ENCODE assay signal across 24 cellular contexts in the genomic region with DNA sequence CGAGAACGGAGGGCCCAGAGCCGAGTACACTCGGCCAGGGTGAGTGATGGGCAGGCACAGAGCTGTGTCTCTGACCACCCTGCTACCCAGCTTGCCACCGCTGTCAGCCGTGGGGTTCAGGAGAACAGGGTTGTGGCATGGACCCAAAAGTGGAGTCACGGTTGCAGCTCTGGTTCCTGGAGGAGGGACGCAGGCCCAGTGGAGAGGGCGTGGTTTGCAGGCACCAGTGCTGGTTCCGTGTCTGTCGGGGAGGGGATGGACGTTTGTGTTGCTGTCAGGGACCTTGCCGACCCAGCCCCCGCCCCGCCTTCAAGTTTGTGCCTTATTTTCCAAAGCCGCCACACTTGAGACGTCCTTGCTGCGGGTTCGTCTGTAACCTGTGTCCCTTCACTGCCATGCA. TPM values are rescaled to one million over a fixed set of nuclear protein-coding genes. Genes with fewer than 3 reads are reported as not detected.
A peak's percentile ranks its signal among the peaks of the same experiment; 100 is the strongest.
DNase-seq lines count a peak whose midpoint lies in the region; ATAC-seq and TF ChIP-seq lines count a peak whose summit lies in the region.
"Had no signal": no experiment of that assay in that cellular context is flagged by ENCODE, and none has a peak within 500 bp of the region (broad histone marks: within the 10 kb centered on the region; RNA-seq: fewer than 3 reads in every experiment).

No MANE protein-coding gene starts in this region.

- peak overlapping the region; percentile 20 to 81 (median 62); a peak in 19 of 22 replicates for H3K4me2 ChIP-seq in BLaER1 treated with 17β-estradiol and CSF1 and Interleukin-3, amounts not matched to agents 10 nM and 100 nM
- no peak overlapping the region for H3K4me2 ChIP-seq in neuronal stem cell (ENCODE audit: insufficient read depth, low read length, poor library complexity, severe bottlenecking)

- peaks cover 72 to 96% (median 81%) of the 10 kb centered on the region in 10 experiments for H3K4me1 ChIP-seq in BLaER1 treated with 17β-estradiol and CSF1 and Interleukin-3, amounts not matched to agents 10 nM and 100 nM
- peaks cover 87% of the 10 kb centered on the region for H3K4me1 ChIP-seq in CD8-positive, alpha-beta T cell (ENCODE audit: insufficient read depth, low read length)
- peaks cover 6 to 9% of the 10 kb centered on the region in 2 donors for H3K4me1 ChIP-seq in neuronal stem cell (ENCODE audit: control insufficient read depth in 2 of 2, insufficient read depth in 1 of 2, low read depth in 1 of 2, low read length in 2 of 2)

- H3K36me3 ChIP-seq in BLaER1 treated with 17β-estradiol and CSF1 and Interleukin-3, amounts not matched to agents 10 nM and 100 nM, result peaks cover 21 to 60% (median 43%) of the 10 kb centered on the region in 11 experiments; a peak in 21 of 22 replicates
- H3K36me3 ChIP-seq in CD8-positive, alpha-beta T cell (ENCODE audit: insufficient read depth, low read length), result no peaks in the 10 kb centered on the region
- H3K36me3 ChIP-seq in neuronal stem cell (replicated peaks in 1 of 2; ENCODE audit: control insufficient read depth in 2 of 2, insufficient read depth in 2 of 2, low read length in 2 of 2), result peaks cover 4 to 50% of the 10 kb centered on the region in 2 donors

- H2AK5ac ChIP-seq in neuronal stem cell (ENCODE audit: low read depth, low read length), result peak overlapping the region; percentile 5

- peaks cover 25% of the 10 kb centered on the region for H3K36me3 Mint-ChIP-seq in CD8-positive, alpha-beta T cell
- H3K36me3 Mint-ChIP-seq in activated naive CD8-positive, alpha-beta T cell treated with anti-CD3 and anti-CD28 coated beads, Interleukin-2, amount 50 U/mL, for 24 hours (ENCODE audit: low read depth), result peaks cover 17% of the 10 kb centered on the region
- H3K36me3 Mint-ChIP-seq in activated T-helper 1 cell treated with anti-CD3 and anti-CD28 coated beads, Interleukin-12 subunit alpha, Interleukin-12 subunit beta, Interleukin-2, Interleukin-4 antibody, amounts not matched to agents 30 ng/mL and 10 ng/mL and 1 ng/mL, durations not matched to agents 14 hours and 24 hours and 36 hours (ENCODE audit: low read depth), result peaks cover 17% of the 10 kb centered on the region

- H3K27ac ChIP-seq in BLaER1 treated with 17β-estradiol and CSF1 and Interleukin-3, amounts not matched to agents 10 nM and 100 nM, result peak overlapping the region in 4 of 11 experiments; percentile 4 to 88 (median 36); a peak in 1 of 22 replicates
- peak overlapping the region; percentile 29 for H3K27ac ChIP-seq in CD8-positive, alpha-beta T cell (ENCODE audit: low read depth, low read length)
- no peak overlapping the region for H3K27ac ChIP-seq in neuronal stem cell (replicated peaks; ENCODE audit: low read length)
- H3K27ac ChIP-seq: lower lobe of right lung, psoas muscle, VCaP had no signal

- peak overlapping the region; percentile 63 for H3K14ac ChIP-seq in neuronal stem cell (ENCODE audit: low read length)

- CTCF ChIA-PET in CD8-positive, alpha-beta T cell (lab: Charles Lee), result interaction anchor here (1.0 kb wide), 1 partner anchor 28 kb away, joined by 3 read pairs; no protein-coding TSS in a partner anchor

- no peak overlapping the region for H2BK12ac ChIP-seq in neuronal stem cell (ENCODE audit: low read length)

- POLR2A ChIA-PET in CD8-positive, alpha-beta T cell (lab: Charles Lee), result interaction anchor here (1.0 to 1.3 kb wide), 2 partner anchors 14 to 89 kb away, joined by 3 read pairs; no protein-coding TSS in a partner anchor

- H2AFZ ChIP-seq in neuronal stem cell (ENCODE audit: low read length), result no peak overlapping the region

- no peak overlapping the region for H2BK5ac ChIP-seq in neuronal stem cell (ENCODE audit: low read length)

- no peaks in the 10 kb centered on the region for H3K9me3 Mint-ChIP-seq in CD8-positive, alpha-beta T cell
- H3K9me3 Mint-ChIP-seq in activated naive CD8-positive, alpha-beta T cell treated with anti-CD3 and anti-CD28 coated beads, Interleukin-2, amount 50 U/mL, for 24 hours, result no peaks in the 10 kb centered on the region
- H3K9me3 Mint-ChIP-seq in activated T-helper 1 cell treated with anti-CD3 and anti-CD28 coated beads, Interleukin-12 subunit alpha, Interleukin-12 subunit beta, Interleukin-2, Interleukin-4 antibody, amounts not matched to agents 30 ng/mL and 10 ng/mL and 1 ng/mL, durations not matched to agents 14 hours and 24 hours and 36 hours, result no peaks in the 10 kb centered on the region
- H3K9me3 Mint-ChIP-seq: activated naive CD4-positive, alpha-beta T cell treated with anti-CD3 and anti-CD28 coated beads, Interleukin-2, amount 50 U/mL, for 24 hours; effector memory CD8-positive, alpha-beta T cell had no signal

- H3K4me3 Mint-ChIP-seq in CD8-positive, alpha-beta T cell, result peak overlapping the region; percentile 67
- H3K4me3 Mint-ChIP-seq in activated naive CD8-positive, alpha-beta T cell treated with anti-CD3 and anti-CD28 coated beads, Interleukin-2, amount 50 U/mL, for 24 hours, result peak overlapping the region; percentile 21
- no peak overlapping the region for H3K4me3 Mint-ChIP-seq in activated T-helper 1 cell treated with anti-CD3 and anti-CD28 coated beads, Interleukin-12 subunit alpha, Interleukin-12 subunit beta, Interleukin-2, Interleukin-4 antibody, amounts not matched to agents 30 ng/mL and 10 ng/mL and 1 ng/mL, durations not matched to agents 14 hours and 24 hours and 36 hours
- H3K4me3 Mint-ChIP-seq: CD14-positive monocyte; effector memory CD8-positive, alpha-beta T cell had no signal

- no peak overlapping the region for H2BK120ac ChIP-seq in neuronal stem cell (ENCODE audit: low read depth, low read length)

- peak overlapping the region in 5 of 11 experiments; percentile 1 to 54 (median 36); a peak in 6 of 22 replicates for H3K9ac ChIP-seq in BLaER1 treated with 17β-estradiol and CSF1 and Interleukin-3, amounts not matched to agents 10 nM and 100 nM
- H3K9ac ChIP-seq in neuronal stem cell (ENCODE audit: low read depth, low read length, poor library complexity), result peak overlapping the region; percentile 32

- no peak overlapping the region for H4K91ac ChIP-seq in neuronal stem cell (ENCODE audit: low read depth, low read length, poor library complexity)

- H2BK15ac ChIP-seq in neuronal stem cell (ENCODE audit: low read length), result no peak overlapping the region

- peak in 1 of 7 experiments; percentile 32 for DNase-seq in CD8-positive, alpha-beta T cell
- DNase-seq in activated naive CD8-positive, alpha-beta T cell treated with anti-CD3 and anti-CD28 coated beads, Interleukin-2, amount 50 U/mL, for 24 hours, result no peak
- DNase-seq in neuronal stem cell (ENCODE audit: low spot score) (no peak), superior temporal gyrus (ENCODE audit: extremely low spot score) (no peak)
- no peak for DNase-seq in activated T-helper 1 cell treated with anti-CD3 and anti-CD28 coated beads, Interleukin-12 subunit alpha, Interleukin-12 subunit beta, Interleukin-2, Interleukin-4 antibody, amounts not matched to agents 30 ng/mL and 10 ng/mL and 1 ng/mL, durations not matched to agents 14 hours and 24 hours and 36 hours (ENCODE audit: low spot score)
- DNase-seq: activated CD4-positive, alpha-beta T cell treated with anti-CD3 and anti-CD28 coated beads for 4 hours; caudate nucleus; cortex of kidney; effector memory CD8-positive, alpha-beta T cell; Kasumi-1; kidney; lower lobe of right lung; NCI-H1436 treated with DMSO at 0.1 percent for 48 hours; NCI-H345; psoas muscle; RPMI8226; T-helper 9 cell had no signal

- no peaks in the 10 kb centered on the region for H3K27me3 ChIP-seq in BLaER1 treated with 17β-estradiol and CSF1 and Interleukin-3, amounts not matched to agents 10 nM and 100 nM
- H3K27me3 ChIP-seq in CD8-positive, alpha-beta T cell (ENCODE audit: insufficient read depth, low read length), result no peaks in the 10 kb centered on the region
- no peaks in the 10 kb centered on the region for H3K27me3 ChIP-seq in neuronal stem cell (ENCODE audit: control insufficient read depth in 3 of 3, insufficient read depth in 3 of 3, low read depth in 1 of 3, low read length in 3 of 3)
- H3K27me3 ChIP-seq: ascending aorta had no signal

- no peak overlapping the region for H4K8ac ChIP-seq in neuronal stem cell (ENCODE audit: low read depth, low read length)

- TF ChIP-seq CTCF in CD8-positive, alpha-beta T cell (IDR thresholded peaks at IDR 0.05), result no peak

- peaks cover 88 to 100% (median 100%) of the 10 kb centered on the region in 11 experiments for H4K20me1 ChIP-seq in BLaER1 treated with 17β-estradiol and CSF1 and Interleukin-3, amounts not matched to agents 10 nM and 100 nM

- H3K9me3 ChIP-seq in BLaER1 treated with 17β-estradiol and CSF1 and Interleukin-3, amounts not matched to agents 10 nM and 100 nM (replicated peaks in 1 of 11), result peaks cover 0 to 7% (median 0%) of the 10 kb centered on the region in 11 experiments; a peak in 2 of 22 replicates
- no peaks in the 10 kb centered on the region for H3K9me3 ChIP-seq in CD8-positive, alpha-beta T cell (ENCODE audit: low read length)
- peaks cover 0 to 3% of the 10 kb centered on the region in 2 donors for H3K9me3 ChIP-seq in neuronal stem cell (replicated peaks in 1 of 2; ENCODE audit: control insufficient read depth in 2 of 2, insufficient read depth in 1 of 2, low read depth in 1 of 2, low read length in 2 of 2)
- H3K9me3 ChIP-seq: ascending aorta, lower lobe of right lung, psoas muscle had no signal

- peaks cover 5% of the 10 kb centered on the region for H3K79me1 ChIP-seq in neuronal stem cell (ENCODE audit: low read depth, low read length)

- peak overlapping the region; percentile 84 for H3K27ac Mint-ChIP-seq in CD8-positive, alpha-beta T cell
- no peak overlapping the region for H3K27ac Mint-ChIP-seq in activated naive CD8-positive, alpha-beta T cell treated with anti-CD3 and anti-CD28 coated beads, Interleukin-2, amount 50 U/mL, for 24 hours
- no peak overlapping the region for H3K27ac Mint-ChIP-seq in activated T-helper 1 cell treated with anti-CD3 and anti-CD28 coated beads, Interleukin-12 subunit alpha, Interleukin-12 subunit beta, Interleukin-2, Interleukin-4 antibody, amounts not matched to agents 30 ng/mL and 10 ng/mL and 1 ng/mL, durations not matched to agents 14 hours and 24 hours and 36 hours
- H3K27ac Mint-ChIP-seq: effector memory CD8-positive, alpha-beta T cell had no signal

- no peak for ATAC-seq in CD8-positive, alpha-beta T cell
- no peak for ATAC-seq in activated naive CD8-positive, alpha-beta T cell treated with anti-CD3 and anti-CD28 coated beads, Interleukin-2, amount 50 U/mL, for 24 hours
- no peak for ATAC-seq in GM18909 (IDR thresholded peaks at IDR 0.05; ENCODE audit: poor library complexity, unreplicated experiment)
- ATAC-seq: effector memory CD8-positive, alpha-beta T cell; lower lobe of right lung; psoas muscle; SK-N-SH treated with all-trans-retinoic acid at 6 μM for 48 hours had no signal

- WGBS in neuronal stem cell (ENCODE audit: extremely low coverage in 2 of 2, insufficient read length in 2 of 2, insufficient replicate concordance in 1 of 2), 2 donors, result no CpG with 5 or more reads among the region's 19 CpGs

- no peaks in the 10 kb centered on the region for H3K27me3 Mint-ChIP-seq in CD8-positive, alpha-beta T cell (ENCODE audit: low read depth)
- H3K27me3 Mint-ChIP-seq in activated naive CD8-positive, alpha-beta T cell treated with anti-CD3 and anti-CD28 coated beads, Interleukin-2, amount 50 U/mL, for 24 hours, result no peaks in the 10 kb centered on the region
- H3K27me3 Mint-ChIP-seq in activated T-helper 1 cell treated with anti-CD3 and anti-CD28 coated beads, Interleukin-12 subunit alpha, Interleukin-12 subunit beta, Interleukin-2, Interleukin-4 antibody, amounts not matched to agents 30 ng/mL and 10 ng/mL and 1 ng/mL, durations not matched to agents 14 hours and 24 hours and 36 hours (ENCODE audit: insufficient read depth), result no peaks in the 10 kb centered on the region
- H3K27me3 Mint-ChIP-seq: activated naive CD4-positive, alpha-beta T cell treated with anti-CD3 and anti-CD28 coated beads, Interleukin-2, amount 50 U/mL, for 24 hours; effector memory CD8-positive, alpha-beta T cell had no signal

- no peak overlapping the region for H3K4me3 ChIP-seq in BLaER1 treated with 17β-estradiol and CSF1 and Interleukin-3, amounts not matched to agents 10 nM and 100 nM
- peak overlapping the region; percentile 39 for H3K4me3 ChIP-seq in CD8-positive, alpha-beta T cell (ENCODE audit: low read depth, low read length)
- peak overlapping the region in 1 of 2 donors; percentile 41 for H3K4me3 ChIP-seq in neuronal stem cell (ENCODE audit: low read length in 2 of 2)
- H3K4me3 ChIP-seq: ascending aorta, lower lobe of right lung, psoas muscle had no signal

- intact Hi-C loops in CD8-positive, alpha-beta T cell (cut with DNase I, micrococcal nuclease), result no loop called here
- intact Hi-C loops in activated T-helper 1 cell treated with anti-CD3 and anti-CD28 coated beads, Interleukin-12 subunit alpha, Interleukin-12 subunit beta, Interleukin-2, Interleukin-4 antibody, amounts not matched to agents 30 ng/mL and 10 ng/mL and 1 ng/mL, durations not matched to agents 14 hours and 24 hours and 36 hours (cut with micrococcal nuclease), result no loop called here

- no peak overlapping the region for H3K4ac ChIP-seq in neuronal stem cell (ENCODE audit: low read length)

- peak overlapping the region; percentile 67 for H3K18ac ChIP-seq in neuronal stem cell (ENCODE audit: low read length)

- H3K23ac ChIP-seq in neuronal stem cell (ENCODE audit: low read depth, low read length, poor library complexity), result peak overlapping the region; percentile 52

- peaks cover 61% of the 10 kb centered on the region for H3K4me1 Mint-ChIP-seq in CD8-positive, alpha-beta T cell (ENCODE audit: low read depth)
- H3K4me1 Mint-ChIP-seq in activated naive CD8-positive, alpha-beta T cell treated with anti-CD3 and anti-CD28 coated beads, Interleukin-2, amount 50 U/mL, for 24 hours, result peaks cover 71% of the 10 kb centered on the region
- peaks cover 40% of the 10 kb centered on the region for H3K4me1 Mint-ChIP-seq in activated T-helper 1 cell treated with anti-CD3 and anti-CD28 coated beads, Interleukin-12 subunit alpha, Interleukin-12 subunit beta, Interleukin-2, Interleukin-4 antibody, amounts not matched to agents 30 ng/mL and 10 ng/mL and 1 ng/mL, durations not matched to agents 14 hours and 24 hours and 36 hours (ENCODE audit: low read depth)

RNA-seq across cellular contexts. Expression of a gene that starts 45.1 kb away (rescaled TPM):
- total RNA-seq in CD8-positive, alpha-beta T cell, result 100 to 1,000 TPM; 129 to 131 TPM
- 6.0 TPM for polyA plus RNA-seq in neuronal stem cell (2013, experiment 1 of 2)
- 6.1 TPM for polyA plus RNA-seq in neuronal stem cell (2013, experiment 2 of 2)
- total RNA-seq in activated T-helper 1 cell treated with anti-CD3 and anti-CD28 coated beads, Interleukin-12 subunit alpha, Interleukin-12 subunit beta, Interleukin-2, Interleukin-4 antibody, amounts not matched to agents 30 ng/mL and 10 ng/mL and 1 ng/mL, durations not matched to agents 14 hours and 24 hours and 36 hours, result 55.9 and 56.8 TPM in 2 replicates

RNA-seq across cellular contexts. Expression of a gene that starts 48.2 kb away (rescaled TPM):
- 10 to 100 TPM; 65.8 to 69.8 TPM for total RNA-seq in CD8-positive, alpha-beta T cell
- 7.6 TPM for polyA plus RNA-seq in neuronal stem cell (2013, experiment 1 of 2)
- 8.2 TPM for polyA plus RNA-seq in neuronal stem cell (2013, experiment 2 of 2)
- total RNA-seq in activated T-helper 1 cell treated with anti-CD3 and anti-CD28 coated beads, Interleukin-12 subunit alpha, Interleukin-12 subunit beta, Interleukin-2, Interleukin-4 antibody, amounts not matched to agents 30 ng/mL and 10 ng/mL and 1 ng/mL, durations not matched to agents 14 hours and 24 hours and 36 hours, result 37.7 and 37.9 TPM in 2 replicates
